19 cellular contexts compared by ENCODE assay signal in genomic region chr2:49225126-49225525, GRCh38.
"Had no signal": no experiment of that assay in that cellular context is flagged by ENCODE, and none has a peak within 500 bp of the region (broad histone marks: within the 10 kb centered on the region; RNA-seq: fewer than 3 reads in every experiment).

No MANE protein-coding gene starts in this region.

- H3K36me3 ChIP-seq: adrenal gland, heart right ventricle, ovary, thyroid gland, uterus had no signal

- H3K27me3 Mint-ChIP-seq: activated T-helper 17 cell treated with anti-CD3 and anti-CD28 coated beads, Interleukin-2, amount 50 U/mL, for 72 hours had no signal

- H3K4me1 Mint-ChIP-seq: activated T-helper 17 cell treated with anti-CD3 and anti-CD28 coated beads, Interleukin-2, amount 50 U/mL, for 72 hours had no signal

- H3K9me3 ChIP-seq: adrenal gland, ovary, thyroid gland, uterus had no signal

- H3K4me3 ChIP-seq: adrenal gland, heart right ventricle, ovary, thyroid gland, uterus had no signal

- H3K27ac ChIP-seq: adrenal gland, ovary, thyroid gland, uterus had no signal

- H3K27ac Mint-ChIP-seq: activated T-helper 17 cell treated with anti-CD3 and anti-CD28 coated beads, Interleukin-2, amount 50 U/mL, for 72 hours; T-helper 1 cell treated with Interleukin-12 subunit alpha and Interleukin-12 subunit beta and Interleukin-4 antibody, amounts not matched to agents 30 μg/mL and 1 μg/mL, for 36 hours; WTC11 had no signal

- ATAC-seq: activated T-helper 17 cell treated with anti-CD3 and anti-CD28 coated beads, Interleukin-2, amount 50 U/mL, for 72 hours; esophagus mucosa; left lobe of liver; WTC11 had no signal

- H3K4me3 Mint-ChIP-seq: activated T-helper 17 cell treated with anti-CD3 and anti-CD28 coated beads, Interleukin-2, amount 50 U/mL, for 72 hours; T-helper 1 cell treated with Interleukin-12 subunit alpha and Interleukin-12 subunit beta and Interleukin-4 antibody, amounts not matched to agents 30 μg/mL and 1 μg/mL, for 36 hours; WTC11 had no signal

- H3K27me3 ChIP-seq: adrenal gland, heart right ventricle, ovary, thyroid gland, uterus had no signal

- DNase-seq: activated CD4-positive, alpha-beta T cell treated with anti-CD3 and anti-CD28 coated beads for 48 hours; activated CD8-positive, alpha-beta memory T cell treated with anti-CD3 and anti-CD28 coated beads for 24 hours; activated naive CD4-positive, alpha-beta T cell treated with anti-CD3 and anti-CD28 coated beads, Interleukin-2, amount 50 U/mL, for 16 hours; activated T-cell treated with anti-CD3 and anti-CD28 coated beads for 4 hours; adrenal gland; foreskin melanocyte; islet precursor cell; mesendoderm; ovary; small intestine; thyroid gland had no signal

- FAIRE-seq: endometrium, small intestine had no signal

- H3K36me3 Mint-ChIP-seq: WTC11 had no signal

- H3K4me1 ChIP-seq: adrenal gland, thyroid gland, uterus had no signal

- H3K9me3 Mint-ChIP-seq: T-helper 1 cell treated with Interleukin-12 subunit alpha and Interleukin-12 subunit beta and Interleukin-4 antibody, amounts not matched to agents 30 μg/mL and 1 μg/mL, for 36 hours had no signal
